Comparison of ENCODE assay signal across 2 cellular contexts in the genomic region with DNA sequence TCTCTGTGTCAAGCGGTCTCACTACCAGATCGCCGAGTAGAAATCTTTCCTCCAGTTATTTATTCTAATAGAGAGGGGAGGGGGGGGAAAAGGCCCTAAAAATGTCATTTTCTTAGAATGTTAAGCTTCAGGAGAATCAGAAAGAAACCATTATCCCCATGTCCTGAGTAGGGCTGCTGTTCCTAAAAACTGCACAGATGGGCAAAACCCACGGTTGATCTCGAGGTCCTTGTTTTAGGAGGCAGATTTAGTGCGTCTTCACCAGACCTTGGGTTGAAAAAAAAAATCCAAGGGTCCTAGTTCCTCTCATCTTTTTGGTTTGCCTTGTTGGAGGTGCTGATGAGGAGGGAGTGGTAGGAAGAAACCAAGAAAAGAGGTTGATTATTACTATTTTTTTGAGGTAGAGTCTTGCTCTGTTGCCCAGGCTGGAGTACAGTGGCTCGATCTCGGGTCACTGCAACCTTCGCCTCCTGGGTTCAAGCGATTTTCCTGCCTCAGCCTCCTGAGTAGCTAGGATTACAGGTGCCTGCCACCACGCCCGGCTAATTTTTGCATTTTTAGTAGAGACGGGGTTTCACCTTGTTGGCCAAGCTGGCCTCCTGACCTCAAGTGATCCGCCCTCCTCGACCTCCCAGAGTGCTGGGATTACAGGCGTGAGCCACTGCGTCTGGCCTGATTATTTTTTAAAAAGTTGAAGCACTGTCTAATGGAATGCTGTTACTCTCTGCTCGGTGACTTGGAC.
TF ChIP-seq lines count a peak whose summit lies in the region.

No MANE protein-coding gene starts in this region.

TF ChIP-seq in SK-N-SH, 30 proteins besides CTCF, POLR2A, EP300 and RAD21 (continued from another document):
- TF ChIP-seq, protein P1, sequence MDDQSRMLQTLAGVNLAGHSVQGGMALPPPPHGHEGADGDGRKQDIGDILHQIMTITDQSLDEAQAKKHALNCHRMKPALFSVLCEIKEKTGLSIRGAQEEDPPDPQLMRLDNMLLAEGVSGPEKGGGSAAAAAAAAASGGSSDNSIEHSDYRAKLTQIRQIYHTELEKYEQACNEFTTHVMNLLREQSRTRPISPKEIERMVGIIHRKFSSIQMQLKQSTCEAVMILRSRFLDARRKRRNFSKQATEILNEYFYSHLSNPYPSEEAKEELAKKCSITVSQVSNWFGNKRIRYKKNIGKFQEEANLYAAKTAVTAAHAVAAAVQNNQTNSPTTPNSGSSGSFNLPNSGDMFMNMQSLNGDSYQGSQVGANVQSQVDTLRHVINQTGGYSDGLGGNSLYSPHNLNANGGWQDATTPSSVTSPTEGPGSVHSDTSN (IDR thresholded peaks at IDR 0.05): no peak
- TF ChIP-seq SIN3A (IDR thresholded peaks at IDR 0.05; ENCODE audit: borderline replicate concordance, low read depth, low read length) (no peak), MXI1 (IDR thresholded peaks at IDR 0.05; ENCODE audit: low read depth, low read length) (no peak), CHD2 (IDR thresholded peaks at IDR 0.05; ENCODE audit: low read length, partially characterized antibody) (no peak)

TF ChIP-seq in SK-N-SH treated with all-trans-retinoic acid at 6 μM for 48 hours, 23 proteins besides CTCF, POLR2A, EP300 and RAD21:
- no peak for TF ChIP-seq PATZ1 (CRISPR knock-in tag; IDR thresholded peaks at IDR 0.05; ENCODE audit: borderline replicate concordance)
- no peak for TF ChIP-seq ZNF8 (CRISPR knock-in tag; IDR thresholded peaks at IDR 0.05)
- no peak for TF ChIP-seq OSR1 (CRISPR knock-in tag; IDR thresholded peaks at IDR 0.05)
- no peak for TF ChIP-seq GLIS3 (CRISPR knock-in tag; IDR thresholded peaks at IDR 0.05)
- TF ChIP-seq ZFP30 (CRISPR knock-in tag; IDR thresholded peaks at IDR 0.05): no peak
- TF ChIP-seq BACH2 (CRISPR knock-in tag; IDR thresholded peaks at IDR 0.05; ENCODE audit: borderline replicate concordance): no peak
- no peak for TF ChIP-seq ZNF70 (CRISPR knock-in tag; IDR thresholded peaks at IDR 0.05)
- no peak for TF ChIP-seq ARNTL (CRISPR knock-in tag; IDR thresholded peaks at IDR 0.05; ENCODE audit: borderline replicate concordance, low read depth)
